In genomic region chr6:2225422-2226392, GRCh38 we compare ENCODE assay signal across 1 cellular context.
TF ChIP-seq lines count a peak whose summit lies in the region.

No MANE protein-coding gene starts in this region.

TF ChIP-seq in HepG2, 621 proteins besides CTCF, POLR2A, EP300 and RAD21 (continued from another document):
- no peak for TF ChIP-seq CENPBD1 (CRISPR knock-in tag; IDR thresholded peaks at IDR 0.05; ENCODE audit: borderline replicate concordance, low read depth)
- TF ChIP-seq SATB2 (CRISPR knock-in tag; IDR thresholded peaks at IDR 0.05): peak; percentile 49; the same call in 1 of the 2 replicates
- peak; percentile 68; the same call in 1 of the 2 replicates for TF ChIP-seq ZNF431 (CRISPR knock-in tag; IDR thresholded peaks at IDR 0.05; ENCODE audit: borderline replicate concordance, low read depth)
- no peak; the same call in 1 of the 2 replicates for TF ChIP-seq ZNF12 (CRISPR knock-in tag; IDR thresholded peaks at IDR 0.05)
- no peak; the same call in 1 of the 2 replicates for TF ChIP-seq ZNF556 (CRISPR knock-in tag; IDR thresholded peaks at IDR 0.05; ENCODE audit: borderline replicate concordance)
- peak; percentile 90 for TF ChIP-seq ZMYM2 (CRISPR knock-in tag; IDR thresholded peaks at IDR 0.05)
- TF ChIP-seq KLF6 (CRISPR knock-in tag; IDR thresholded peaks at IDR 0.05): 0 out of 2 replicates have a peak, but pooled peaks have one; percentile 51
- no peak for TF ChIP-seq BATF2 (CRISPR knock-in tag; IDR thresholded peaks at IDR 0.05)
- no peak for TF ChIP-seq ZNF570 (CRISPR knock-in tag; IDR thresholded peaks at IDR 0.05; ENCODE audit: borderline replicate concordance)
- TF ChIP-seq HDAC6 (IDR thresholded peaks at IDR 0.05; ENCODE audit: low read depth, low read length): no peak
- TF ChIP-seq ZBTB3 (CRISPR knock-in tag; IDR thresholded peaks at IDR 0.05; ENCODE audit: borderline replicate concordance, low read depth): no peak; the same call in 1 of the 2 replicates
- TF ChIP-seq HMG20B (CRISPR knock-in tag; conservative IDR thresholded peaks at IDR 0.05): peak; percentile 93
- peak; percentile 28; the same call in 1 of the 2 replicates for TF ChIP-seq ZNF563 (CRISPR knock-in tag; IDR thresholded peaks at IDR 0.05)
- TF ChIP-seq ATF5 (CRISPR knock-in tag; IDR thresholded peaks at IDR 0.05; ENCODE audit: low read depth): no peak
- TF ChIP-seq ZFP91 (CRISPR knock-in tag; IDR thresholded peaks at IDR 0.05; ENCODE audit: borderline replicate concordance): no peak
- no peak for TF ChIP-seq ZNF597 (CRISPR knock-in tag; IDR thresholded peaks at IDR 0.05)
- TF ChIP-seq TCF7 (IDR thresholded peaks at IDR 0.05; ENCODE audit: low read depth): peak; percentile 95
- no peak for TF ChIP-seq BRCA1 (CRISPR knock-in tag; IDR thresholded peaks at IDR 0.05)
- no peak for TF ChIP-seq ZNF224 (CRISPR knock-in tag; IDR thresholded peaks at IDR 0.05)
- no peak for TF ChIP-seq TCF12 (IDR thresholded peaks at IDR 0.05)
- TF ChIP-seq TCF12 (CRISPR knock-in tag; IDR thresholded peaks at IDR 0.05): no peak
- no peak; the same call in 1 of the 2 replicates for TF ChIP-seq SNAPC2 (CRISPR knock-in tag; IDR thresholded peaks at IDR 0.05)
- TF ChIP-seq ZNF792 (CRISPR knock-in tag; IDR thresholded peaks at IDR 0.05): peak; percentile 87
- peak; percentile 99 for TF ChIP-seq PHF21A (CRISPR knock-in tag; IDR thresholded peaks at IDR 0.05)
- no peak for TF ChIP-seq BCL3 (CRISPR knock-in tag; IDR thresholded peaks at IDR 0.05)
- no peak; the same call in 1 of the 2 replicates for TF ChIP-seq ZNF646 (CRISPR knock-in tag; IDR thresholded peaks at IDR 0.05)
- TF ChIP-seq TAF1 (CRISPR knock-in tag; IDR thresholded peaks at IDR 0.05): peak; percentile 17; the same call in 1 of the 2 replicates
- no peak for TF ChIP-seq ZBTB2 (CRISPR knock-in tag; IDR thresholded peaks at IDR 0.05; ENCODE audit: low read depth)
- no peak for TF ChIP-seq ZNF18 (CRISPR knock-in tag; IDR thresholded peaks at IDR 0.05; ENCODE audit: insufficient replicate concordance)
- no peak for TF ChIP-seq ZFY (CRISPR knock-in tag; IDR thresholded peaks at IDR 0.05)
- 0 out of 2 replicates have a peak, but pooled peaks have one; percentile 4 for TF ChIP-seq FOXK2 (IDR thresholded peaks at IDR 0.05)
- TF ChIP-seq ZKSCAN5 (CRISPR knock-in tag; IDR thresholded peaks at IDR 0.05): peak; percentile 96
- TF ChIP-seq ZNF816 (CRISPR knock-in tag; IDR thresholded peaks at IDR 0.05; ENCODE audit: borderline replicate concordance): peak; percentile 52; the same call in 1 of the 2 replicates
- no peak for TF ChIP-seq EZH2 (conservative IDR thresholded peaks at IDR 0.05; ENCODE audit: low read depth, low read length)
